ENCODE assay signal across 15 cellular contexts in the genomic region with DNA sequence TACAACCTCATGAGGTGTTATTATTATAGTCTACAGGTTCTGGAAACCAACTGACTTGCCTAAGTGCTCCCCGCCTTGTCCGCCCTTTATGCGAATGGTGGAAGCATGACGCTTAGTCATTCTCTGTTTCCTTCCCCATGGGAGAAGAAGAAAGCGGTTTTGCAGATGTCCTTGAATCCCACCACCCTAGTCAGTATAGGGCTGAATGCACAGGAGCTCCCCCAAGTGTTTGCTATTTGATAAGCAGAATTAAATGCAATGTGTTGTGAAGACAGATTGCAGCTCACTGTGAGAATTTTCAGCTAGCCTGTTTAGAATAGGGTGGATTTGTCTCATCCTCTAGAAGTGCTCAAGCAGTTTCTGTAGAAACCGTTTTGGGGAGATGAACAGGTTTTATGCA.
A peak's percentile ranks its signal among the peaks of the same experiment; 100 is the strongest.
DNase-seq lines count a peak whose midpoint lies in the region; ATAC-seq and TF ChIP-seq lines count a peak whose summit lies in the region.
"Had no signal": no experiment of that assay in that cellular context is flagged by ENCODE, and none has a peak within 500 bp of the region (broad histone marks: within the 10 kb centered on the region; RNA-seq: fewer than 3 reads in every experiment).

No MANE protein-coding gene starts in this region.

- ATAC-seq in GM19023 (IDR thresholded peaks at IDR 0.05; ENCODE audit: unreplicated experiment) (no peak), HG03342 (IDR thresholded peaks at IDR 0.05; ENCODE audit: unreplicated experiment) (no peak), Right ventricle myocardium superior (ENCODE audit: poor library complexity) (no peak)
- ATAC-seq: activated CD8-positive, alpha-beta memory T cell treated with anti-CD3 and anti-CD28 coated beads, Interleukin-2, amount 10 ng/mL, durations not matched to agents 7 days and 5 days; CD8-positive, alpha-beta T cell had no signal

- no peaks in the 10 kb centered on the region for H3K36me3 ChIP-seq in spleen
- H3K36me3 ChIP-seq: sigmoid colon had no signal

- no peaks in the 10 kb centered on the region for H3K27me3 ChIP-seq in spleen (replicated peaks in 1 of 7)
- H3K27me3 ChIP-seq: sigmoid colon had no signal

- CTCF ChIA-PET in RWPE1 (lab: Yijun Ruan, JAX): interaction anchor here (0.6 kb wide), 1 partner anchor 821 kb away, joined by 3 read pairs; no protein-coding TSS in a partner anchor

- no peaks in the 10 kb centered on the region for H3K4me1 ChIP-seq in spleen
- H3K4me1 ChIP-seq: sigmoid colon had no signal

- POLR2A ChIA-PET in RWPE1 (lab: Yijun Ruan, JAX; ENCODE audit: low non-redundant PET): no interaction called here

- DNase-seq in HT-29 (ENCODE audit: low spot score) (peak; percentile 3), RWPE1 (ENCODE audit: low spot score) (no peak), iPS-NIHi7 (ENCODE audit: extremely low spot score) (peak; percentile 69), spleen (no peak), Right ventricle myocardium superior (no peak)
- DNase-seq: activated CD8-positive, alpha-beta memory T cell treated with anti-CD3 and anti-CD28 coated beads, Interleukin-2, amount 10 ng/mL, durations not matched to agents 7 days and 5 days; anterior cingulate cortex; CD8-positive, alpha-beta T cell; hypothalamus; sigmoid colon; T-helper 9 cell had no signal

- intact Hi-C loops in spleen (cut with DNase I; ENCODE audit: low total_unique reads): no loop called here
- intact Hi-C loops in Right ventricle myocardium superior (cut with DNase I): no loop called here

- H3K27ac ChIP-seq in C4-2B: no peak overlapping the region
- H3K27ac ChIP-seq in RWPE1: no peak overlapping the region
- no peak overlapping the region for H3K27ac ChIP-seq in spleen
- H3K27ac ChIP-seq: epithelial cell of prostate, sigmoid colon had no signal

- 50 to 62% (median 55%) methylated on average over 6 of the region's 6 CpGs for WGBS in spleen, 5 donors

- peak; percentile 40 for TF ChIP-seq CTCF in C4-2B (conservative IDR thresholded peaks at IDR 0.05)
- TF ChIP-seq CTCF in RWPE1 (conservative IDR thresholded peaks at IDR 0.05; ENCODE audit: low read depth): 0 out of 2 replicates have a peak, but pooled peaks have one; percentile 10
- no peak for TF ChIP-seq CTCF in spleen (IDR thresholded peaks at IDR 0.05 in 8 of 11, conservative IDR thresholded peaks at IDR 0.05 in 3 of 11)

- TF ChIP-seq POLR2A in spleen (IDR thresholded peaks at IDR 0.05): no peak

- no peaks in the 10 kb centered on the region for H3K9me3 ChIP-seq in spleen
- H3K9me3 ChIP-seq: sigmoid colon had no signal

- H3K4me3 ChIP-seq in spleen: no peak overlapping the region
- H3K4me3 ChIP-seq: sigmoid colon had no signal

Comparison
In these comparisons a context has a peak if more than half of its experiments do, and no peak if none do; other contexts are left out.
1. CTCF ChIP-seq: peak in C4-2B (single experiment) and RWPE1 (single experiment); none in spleen (0 of 11).
2. DNase-seq: peak in HT-29 (single experiment) and iPS-NIHi7 (single experiment); none in RWPE1 (single experiment), spleen (single experiment) and Right ventricle myocardium superior (single experiment).